In genomic region chr22:31561238-31561887, GRCh38 we compare ENCODE assay signal across 2 cellular contexts.
TF ChIP-seq lines count a peak whose summit lies in the region.

No MANE protein-coding gene starts in this region.

TF ChIP-seq in A549, 52 proteins besides CTCF, POLR2A, EP300 and RAD21 (continued from another document):
- no peak for TF ChIP-seq MAX (IDR thresholded peaks at IDR 0.05)
- TF ChIP-seq JUN (IDR thresholded peaks at IDR 0.05), result no peak

TF ChIP-seq in HepG2, 621 proteins besides CTCF, POLR2A, EP300 and RAD21 (continued from another document and continues in another):
- no peak for TF ChIP-seq AGO1 (IDR thresholded peaks at IDR 0.05; ENCODE audit: low read depth, low read length, poor library complexity, severe bottlenecking)
- TF ChIP-seq ZNF180 (CRISPR knock-in tag; IDR thresholded peaks at IDR 0.05; ENCODE audit: borderline replicate concordance, low read depth), result no peak
- no peak for TF ChIP-seq KLF15 (CRISPR knock-in tag; IDR thresholded peaks at IDR 0.05; ENCODE audit: borderline replicate concordance)
- no peak for TF ChIP-seq IKZF1 (IDR thresholded peaks at IDR 0.05)
- TF ChIP-seq NFAT5 (CRISPR knock-in tag; IDR thresholded peaks at IDR 0.05), result no peak
- no peak for TF ChIP-seq HMG20B (CRISPR knock-in tag; conservative IDR thresholded peaks at IDR 0.05)
- TF ChIP-seq XBP1 (CRISPR knock-in tag; IDR thresholded peaks at IDR 0.05), result no peak
- no peak for TF ChIP-seq ZNF619 (CRISPR knock-in tag; IDR thresholded peaks at IDR 0.05)
- no peak for TF ChIP-seq CEBPB (IDR thresholded peaks at IDR 0.05; ENCODE audit: borderline replicate concordance, low read depth, low read length)
- TF ChIP-seq ZNF441 (CRISPR knock-in tag; IDR thresholded peaks at IDR 0.05; ENCODE audit: borderline replicate concordance), result no peak
- TF ChIP-seq HDAC6 (IDR thresholded peaks at IDR 0.05; ENCODE audit: low read depth, low read length), result no peak
- no peak for TF ChIP-seq ZSCAN5A (CRISPR knock-in tag; IDR thresholded peaks at IDR 0.05; ENCODE audit: borderline replicate concordance)
- no peak for TF ChIP-seq MTF2 (CRISPR knock-in tag; IDR thresholded peaks at IDR 0.05; ENCODE audit: borderline replicate concordance)
- 0 out of 2 replicates have a peak, but pooled peaks have one; percentile 26 for TF ChIP-seq ZMAT3 (CRISPR knock-in tag; conservative IDR thresholded peaks at IDR 0.05)
- TF ChIP-seq SCMH1 (CRISPR knock-in tag; IDR thresholded peaks at IDR 0.05; ENCODE audit: borderline replicate concordance), result no peak
- no peak for TF ChIP-seq TIGD3 (CRISPR knock-in tag; IDR thresholded peaks at IDR 0.05; ENCODE audit: borderline replicate concordance)
- no peak for TF ChIP-seq SNAI1 (CRISPR knock-in tag; IDR thresholded peaks at IDR 0.05; ENCODE audit: borderline replicate concordance)
- no peak for TF ChIP-seq IRF1 (CRISPR knock-in tag; IDR thresholded peaks at IDR 0.05; ENCODE audit: low read depth)
- no peak for TF ChIP-seq FIP1L1 (IDR thresholded peaks at IDR 0.05; ENCODE audit: borderline replicate concordance, insufficient read depth, low read depth, low read length)
- TF ChIP-seq JUNB (CRISPR knock-in tag; IDR thresholded peaks at IDR 0.05; ENCODE audit: borderline replicate concordance), result no peak
- TF ChIP-seq JDP2 (CRISPR knock-in tag; IDR thresholded peaks at IDR 0.05; ENCODE audit: borderline replicate concordance), result no peak
- TF ChIP-seq JARID2 (CRISPR knock-in tag; IDR thresholded peaks at IDR 0.05; ENCODE audit: insufficient replicate concordance), result no peak
- TF ChIP-seq ZNF724P (CRISPR knock-in tag; IDR thresholded peaks at IDR 0.05; ENCODE audit: borderline replicate concordance), result no peak
- no peak for TF ChIP-seq RFX3 (CRISPR knock-in tag; IDR thresholded peaks at IDR 0.05)
- TF ChIP-seq NFKB2 (CRISPR knock-in tag; IDR thresholded peaks at IDR 0.05; ENCODE audit: borderline replicate concordance), result no peak; the same call in 1 of the 2 replicates
- TF ChIP-seq ZNF124 (CRISPR knock-in tag; IDR thresholded peaks at IDR 0.05), result no peak
- TF ChIP-seq ATRX (CRISPR knock-in tag; IDR thresholded peaks at IDR 0.05; ENCODE audit: borderline replicate concordance), result no peak
- no peak for TF ChIP-seq ZNF501 (CRISPR knock-in tag; IDR thresholded peaks at IDR 0.05)
- TF ChIP-seq ZNF234 (CRISPR knock-in tag; conservative IDR thresholded peaks at IDR 0.05), result no peak
- TF ChIP-seq ZNF503 (CRISPR knock-in tag; IDR thresholded peaks at IDR 0.05), result no peak
- TF ChIP-seq SMC3 (IDR thresholded peaks at IDR 0.05; ENCODE audit: low read length), result peak; percentile 96
- TF ChIP-seq ZNF775 (CRISPR knock-in tag; IDR thresholded peaks at IDR 0.05; ENCODE audit: borderline replicate concordance), result no peak
- no peak for TF ChIP-seq TFDP2 (CRISPR knock-in tag; IDR thresholded peaks at IDR 0.05)
- 0 out of 2 replicates have a peak, but pooled peaks have one; percentile 40 for TF ChIP-seq MEIS2 (CRISPR knock-in tag; IDR thresholded peaks at IDR 0.05)
- no peak for TF ChIP-seq THAP7 (CRISPR knock-in tag; IDR thresholded peaks at IDR 0.05)
- no peak for TF ChIP-seq ATF4 (CRISPR knock-in tag; IDR thresholded peaks at IDR 0.05)
- no peak for TF ChIP-seq ZBTB34 (CRISPR knock-in tag; IDR thresholded peaks at IDR 0.05)
- no peak for TF ChIP-seq ZSCAN30 (CRISPR knock-in tag; IDR thresholded peaks at IDR 0.05)
- TF ChIP-seq ZNF33B (CRISPR knock-in tag; IDR thresholded peaks at IDR 0.05), result no peak
